ENCODE assay signal across 1 cellular context in genomic region chrX:15619053-15619772, GRCh38.
TF ChIP-seq lines count a peak whose summit lies in the region.

No MANE protein-coding gene starts in this region.

TF ChIP-seq in HepG2, 621 proteins besides CTCF, POLR2A, EP300 and RAD21:
- TF ChIP-seq FOSL2 (CRISPR knock-in tag; IDR thresholded peaks at IDR 0.05) (peak; percentile 36), FOSL1 (CRISPR knock-in tag; IDR thresholded peaks at IDR 0.05; ENCODE audit: borderline replicate concordance) (no peak)
TF ChIP-seq in HepG2: peak in this region for 1.
